ENCODE assay signal across 19 cellular contexts in genomic region chr20:53576586-53577318, GRCh38. TPM values are rescaled to one million over a fixed set of nuclear protein-coding genes. Genes with fewer than 3 reads are reported as not detected.
A peak's percentile ranks its signal among the peaks of the same experiment; 100 is the strongest.
DNase-seq lines count a peak whose midpoint lies in the region; ATAC-seq and TF ChIP-seq lines count a peak whose summit lies in the region.
"Had no signal": no experiment of that assay in that cellular context is flagged by ENCODE, and none has a peak within 500 bp of the region (broad histone marks: within the 10 kb centered on the region; RNA-seq: fewer than 3 reads in every experiment).

No MANE protein-coding gene starts in this region.

- WGBS in trophoblast cell (ENCODE audit: extremely low coverage, insufficient coverage, insufficient read length): no CpG with 5 or more reads among the region's 12 CpGs

- H3K36me3 ChIP-seq in trophoblast cell (ENCODE audit: control insufficient read depth in 1 of 2, insufficient read depth in 2 of 2, low read length in 2 of 2): peaks cover 49 to 72% of the 10 kb centered on the region in 2 experiments

- no peak overlapping the region for H2BK12ac ChIP-seq in trophoblast cell (ENCODE audit: low read length)

- H2AK5ac ChIP-seq in trophoblast cell (ENCODE audit: low read length): no peak overlapping the region

- H3K4me1 Mint-ChIP-seq in activated T-cell treated with anti-CD3 and anti-CD28 coated beads, Interleukin-2, amount 50 U/mL, for 72 hours (ENCODE audit: low read depth): peaks cover 99% of the 10 kb centered on the region
- peaks cover 86% of the 10 kb centered on the region for H3K4me1 Mint-ChIP-seq in activated T-cell treated with anti-CD3 and anti-CD28 coated beads, Interleukin-2, amount 50 U/mL, for 4 hours (ENCODE audit: low read depth)
- peaks cover 40% of the 10 kb centered on the region for H3K4me1 Mint-ChIP-seq in HFFc6 (ENCODE audit: low read depth)

- TF ChIP-seq CTCF in HFFc6 (IDR thresholded peaks at IDR 0.05): no peak

- peak overlapping the region; percentile 100 for H3K27ac Mint-ChIP-seq in activated T-cell treated with anti-CD3 and anti-CD28 coated beads, Interleukin-2, amount 50 U/mL, for 72 hours
- H3K27ac Mint-ChIP-seq in HFFc6: peak overlapping the region; percentile 65
- peak overlapping the region; percentile 36 to 61 for H3K27ac Mint-ChIP-seq in activated naive CD4-positive, alpha-beta T cell treated with anti-CD3 and anti-CD28 coated beads, Interleukin-2, amount 50 U/mL, for 72 hours
- H3K27ac Mint-ChIP-seq: mesothelial cell of epicardium had no signal

- peaks cover 28 to 63% of the 10 kb centered on the region in 2 donors for H3K36me3 Mint-ChIP-seq in activated T-cell treated with anti-CD3 and anti-CD28 coated beads, Interleukin-2, amount 50 U/mL, for 72 hours (ENCODE audit: insufficient read depth in 2 of 2)
- peaks cover 48% of the 10 kb centered on the region for H3K36me3 Mint-ChIP-seq in activated T-cell treated with anti-CD3 and anti-CD28 coated beads, Interleukin-2, amount 50 U/mL, for 4 hours (ENCODE audit: insufficient read depth)
- peaks cover 53% of the 10 kb centered on the region for H3K36me3 Mint-ChIP-seq in HFFc6 (ENCODE audit: low read depth)
- peaks cover 39 to 80% of the 10 kb centered on the region in 2 donors for H3K36me3 Mint-ChIP-seq in activated naive CD4-positive, alpha-beta T cell treated with anti-CD3 and anti-CD28 coated beads, Interleukin-2, amount 50 U/mL, for 72 hours

- H3K4me3 ChIP-seq in trophoblast cell (ENCODE audit: low read depth, low read length): no peak overlapping the region
- H3K4me3 ChIP-seq: ascending aorta, vagina had no signal

- no peaks in the 10 kb centered on the region for H3K27me3 ChIP-seq in trophoblast cell (ENCODE audit: insufficient read depth, low read length)
- H3K27me3 ChIP-seq: ascending aorta, vagina had no signal

- H3K9me3 ChIP-seq in trophoblast cell (ENCODE audit: insufficient read depth, low read depth, low read length): no peaks in the 10 kb centered on the region
- H3K9me3 ChIP-seq: ascending aorta, vagina had no signal

- no peaks in the 10 kb centered on the region for H3K79me1 ChIP-seq in trophoblast cell (ENCODE audit: low read length)

- ATAC-seq in activated T-cell treated with anti-CD3 and anti-CD28 coated beads, Interleukin-2, amount 50 U/mL, for 72 hours (replicated peaks in 1 of 2): no peak
- ATAC-seq in activated T-cell treated with anti-CD3 and anti-CD28 coated beads, Interleukin-2, amount 50 U/mL, for 4 hours: no peak
- ATAC-seq in activated naive CD4-positive, alpha-beta T cell treated with anti-CD3 and anti-CD28 coated beads, Interleukin-2, amount 50 U/mL, for 72 hours: no peak
- ATAC-seq in HG03135 (IDR thresholded peaks at IDR 0.05; ENCODE audit: unreplicated experiment) (no peak), GM21528 (IDR thresholded peaks at IDR 0.05; ENCODE audit: low FRiP score, unreplicated experiment) (no peak)

- H3K27me3 Mint-ChIP-seq in activated T-cell treated with anti-CD3 and anti-CD28 coated beads, Interleukin-2, amount 50 U/mL, for 72 hours (ENCODE audit: low read depth): no peaks in the 10 kb centered on the region
- no peaks in the 10 kb centered on the region for H3K27me3 Mint-ChIP-seq in activated T-cell treated with anti-CD3 and anti-CD28 coated beads, Interleukin-2, amount 50 U/mL, for 4 hours (ENCODE audit: low read depth)
- no peaks in the 10 kb centered on the region; the same call in 1 of the 2 replicates for H3K27me3 Mint-ChIP-seq in HFFc6 (ENCODE audit: insufficient read depth)

- H3K4me2 ChIP-seq in trophoblast cell (ENCODE audit: low read length): no peak overlapping the region

- no peak overlapping the region for H3K18ac ChIP-seq in trophoblast cell (ENCODE audit: low read length)

- peak overlapping the region; percentile 58 to 73 for H3K4me3 Mint-ChIP-seq in activated T-cell treated with anti-CD3 and anti-CD28 coated beads, Interleukin-2, amount 50 U/mL, for 72 hours
- H3K4me3 Mint-ChIP-seq in activated T-cell treated with anti-CD3 and anti-CD28 coated beads, Interleukin-2, amount 50 U/mL, for 4 hours: no peak overlapping the region
- H3K4me3 Mint-ChIP-seq in HFFc6: no peak overlapping the region
- H3K4me3 Mint-ChIP-seq: mesothelial cell of epicardium had no signal

- DNase-seq in activated T-cell treated with anti-CD3 and anti-CD28 coated beads, Interleukin-2, amount 50 U/mL, for 72 hours: no peak
- DNase-seq in activated T-cell treated with anti-CD3 and anti-CD28 coated beads, Interleukin-2, amount 50 U/mL, for 4 hours: no peak
- DNase-seq in HFFc6 (no peak), trophoblast cell (no peak), epidermal melanocyte (ENCODE audit: insufficient read length, low spot score) (no peak)
- DNase-seq in activated naive CD4-positive, alpha-beta T cell treated with anti-CD3 and anti-CD28 coated beads, Interleukin-2, amount 50 U/mL, for 72 hours (ENCODE audit: low spot score in 2 of 2): no peak
- DNase-seq: ACHN; activated T-cell treated with anti-CD3 and anti-CD28 coated beads, Interleukin-2, amount 50 U/mL, for 1 hour; hippocampal formation; NCI-H1930; NCI-H446 treated with DMSO at 0.1 percent for 48 hours; Right ventricle myocardium superior; stimulated activated CD4-positive, alpha-beta T cell treated with anti-CD3 and anti-CD28 coated beads, Interleukin-15, amount 100 ng/mL, for 24 hours had no signal

- H3K27ac ChIP-seq in trophoblast cell (ENCODE audit: low read depth, low read length): no peak overlapping the region
- H3K27ac ChIP-seq: ascending aorta, vagina had no signal

- no peak overlapping the region for H3K14ac ChIP-seq in trophoblast cell (ENCODE audit: low read length)

- H2BK5ac ChIP-seq in trophoblast cell (ENCODE audit: low read depth, low read length, poor library complexity): no peak overlapping the region

- H3K9me3 Mint-ChIP-seq in activated T-cell treated with anti-CD3 and anti-CD28 coated beads, Interleukin-2, amount 50 U/mL, for 72 hours: no peaks in the 10 kb centered on the region
- H3K9me3 Mint-ChIP-seq in activated T-cell treated with anti-CD3 and anti-CD28 coated beads, Interleukin-2, amount 50 U/mL, for 4 hours: no peaks in the 10 kb centered on the region
- H3K9me3 Mint-ChIP-seq in HFFc6: no peaks in the 10 kb centered on the region
- no peaks in the 10 kb centered on the region for H3K9me3 Mint-ChIP-seq in activated naive CD4-positive, alpha-beta T cell treated with anti-CD3 and anti-CD28 coated beads, Interleukin-2, amount 50 U/mL, for 72 hours
- H3K9me3 Mint-ChIP-seq: mesothelial cell of epicardium; T-helper 1 cell treated with Interleukin-12 subunit alpha and Interleukin-12 subunit beta and Interleukin-4 antibody, amounts not matched to agents 30 μg/mL and 1 μg/mL, for 36 hours had no signal

- H3K4me1 ChIP-seq in trophoblast cell (ENCODE audit: control insufficient read depth in 1 of 2, insufficient read depth in 2 of 2, low read length in 2 of 2): peaks cover 0 to 8% of the 10 kb centered on the region in 2 experiments

- peak overlapping the region; percentile 72 for H3K4ac ChIP-seq in trophoblast cell (ENCODE audit: low read depth, low read length)

- no peak overlapping the region for H2AFZ ChIP-seq in trophoblast cell (ENCODE audit: insufficient read depth, low read length, poor library complexity)

- peaks cover 31% of the 10 kb centered on the region for H3K79me2 ChIP-seq in trophoblast cell (ENCODE audit: control insufficient read depth, insufficient read depth, low read length, poor library complexity)

- H4K8ac ChIP-seq in trophoblast cell (ENCODE audit: low read depth, low read length): no peak overlapping the region

- no peak overlapping the region for H4K12ac ChIP-seq in trophoblast cell (ENCODE audit: low read depth, low read length)

- H3K9ac ChIP-seq in trophoblast cell (ENCODE audit: low read length): no peak overlapping the region

- no peak overlapping the region for H4K91ac ChIP-seq in trophoblast cell (ENCODE audit: low read depth, low read length)

- H2BK120ac ChIP-seq in trophoblast cell (ENCODE audit: insufficient read depth, low read length, poor library complexity): no peak overlapping the region

- H3K23ac ChIP-seq in trophoblast cell (ENCODE audit: low read length): no peak overlapping the region

RNA-seq across cellular contexts. Expression of gene ZNF217, which starts 16.9 kb away (rescaled TPM):
- total RNA-seq in activated T-cell treated with anti-CD3 and anti-CD28 coated beads, Interleukin-2, amount 50 U/mL, for 72 hours: 10 to 100 TPM; 66.4 to 67.2 TPM
- total RNA-seq in activated T-cell treated with anti-CD3 and anti-CD28 coated beads, Interleukin-2, amount 50 U/mL, for 4 hours: 10 to 100 TPM; 25.9 to 27.8 (median 26.4) TPM
- 10 to 100 TPM; 38.5 to 42.9 (median 40.1) TPM for total RNA-seq in HFFc6 (2021; fragmentation: NEBNext Ultra II Directional; extraction: Animal tissue kit (Norgen Biotek cat#: 25700))
- total RNA-seq in activated naive CD4-positive, alpha-beta T cell treated with anti-CD3 and anti-CD28 coated beads, Interleukin-2, amount 50 U/mL, for 72 hours: 10 to 100 TPM; 58.6 to 62.0 TPM
- polyA plus RNA-seq in trophoblast cell (2013): 45.3 and 46.1 TPM in 2 replicates

Comparison
In these comparisons a context has a peak if more than half of its experiments do, and no peak if none do; other contexts are left out.
1. H3K4me3 Mint-ChIP-seq: peak in activated T-cell treated with anti-CD3 and anti-CD28 coated beads, Interleukin-2, amount 50 U/mL, for 72 hours (2 of 2); none in activated T-cell treated with anti-CD3 and anti-CD28 coated beads, Interleukin-2, amount 50 U/mL, for 4 hours (single experiment) and HFFc6 (single experiment).
2. H3K27ac Mint-ChIP-seq: peak in every context shown above with its lines; median percentile 100 in activated T-cell treated with anti-CD3 and anti-CD28 coated beads, Interleukin-2, amount 50 U/mL, for 72 hours; 65 in HFFc6; 48 in activated naive CD4-positive, alpha-beta T cell treated with anti-CD3 and anti-CD28 coated beads, Interleukin-2, amount 50 U/mL, for 72 hours.